ENCODE assay signal across 9 cellular contexts in the genomic region with DNA sequence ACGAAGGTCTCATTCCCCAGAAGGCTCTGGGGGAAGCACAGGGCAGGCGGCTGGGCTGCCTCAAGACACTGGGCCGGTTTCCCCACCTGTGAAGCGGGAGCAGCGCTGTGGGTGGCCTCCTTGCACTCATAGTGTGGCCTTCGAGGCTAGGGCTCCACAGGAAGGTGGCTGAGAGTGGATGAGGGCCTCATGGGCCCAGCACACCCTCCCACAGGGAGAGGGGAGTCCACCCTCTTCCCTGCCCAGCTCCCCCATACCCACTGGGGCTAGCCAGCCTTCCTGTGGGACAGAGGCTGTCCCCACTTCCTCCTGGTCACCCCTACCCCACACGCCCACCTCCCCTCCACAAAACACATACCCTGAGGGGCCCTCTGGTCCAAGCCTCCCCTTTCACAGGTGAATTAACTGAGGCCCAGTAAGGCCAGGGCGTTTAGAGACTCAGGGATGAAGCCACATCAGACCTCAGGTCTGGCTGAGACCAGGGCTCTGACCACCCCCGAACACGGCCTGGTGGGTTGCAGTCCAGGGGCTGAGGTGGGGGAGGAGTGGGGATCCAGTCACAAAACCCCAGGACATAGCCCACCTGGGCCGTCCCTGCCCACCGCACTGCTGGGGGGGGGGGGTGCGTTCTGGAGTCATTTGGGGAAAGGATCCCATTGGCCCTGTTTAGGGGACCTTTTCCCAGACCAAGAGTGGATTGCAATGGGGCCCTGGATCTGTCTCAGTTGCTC. TPM values are rescaled to one million over a fixed set of nuclear protein-coding genes. Genes with fewer than 3 reads are reported as not detected.
DNase-seq lines count a peak whose midpoint lies in the region; ATAC-seq and TF ChIP-seq lines count a peak whose summit lies in the region.
"Had no signal": no experiment of that assay in that cellular context is flagged by ENCODE, and none has a peak within 500 bp of the region (broad histone marks: within the 10 kb centered on the region; RNA-seq: fewer than 3 reads in every experiment).

No MANE protein-coding gene starts in this region.

- no peak for TF ChIP-seq CTCF in C4-2B (conservative IDR thresholded peaks at IDR 0.05)
- TF ChIP-seq CTCF in osteoblast (IDR thresholded peaks at IDR 0.05; ENCODE audit: extremely low read depth, low read depth, low read length): no peak

- peak overlapping the region; percentile 73 for H2AFZ ChIP-seq in osteoblast (ENCODE audit: low read length)

- peaks cover 58% of the 10 kb centered on the region for H3K79me2 ChIP-seq in osteoblast (ENCODE audit: insufficient read depth, low read length)

- peaks cover 2% of the 10 kb centered on the region for H3K9me3 ChIP-seq in osteoblast (ENCODE audit: low read depth, low read length)
- no peaks in the 10 kb centered on the region for H3K9me3 ChIP-seq in SJCRH30 (replicated peaks)

- H3K27me3 ChIP-seq in osteoblast (ENCODE audit: insufficient read depth, low read length) (no peaks in the 10 kb centered on the region), SJCRH30 (peaks cover 4% of the 10 kb centered on the region; the same call in 1 of the 2 replicates)

- H3K4me3 ChIP-seq in osteoblast (ENCODE audit: insufficient read depth, low read length): peak overlapping the region; percentile 88
- H3K4me3 ChIP-seq in SJCRH30: no peak overlapping the region

- peaks cover 28% of the 10 kb centered on the region for H4K20me1 ChIP-seq in osteoblast (ENCODE audit: insufficient read depth, low read length)

- H3K27ac ChIP-seq in C4-2B (peak overlapping the region; percentile 55; the same call in 1 of the 2 replicates), epithelial cell of prostate (peak overlapping the region; percentile 32), osteoblast (ENCODE audit: low read depth, low read length) (peak overlapping the region; percentile 77), SJCRH30 (no peak overlapping the region)

- H3K4me1 ChIP-seq in osteoblast (ENCODE audit: insufficient read depth, low read length) (peaks cover 51% of the 10 kb centered on the region), SJCRH30 (peaks cover 15% of the 10 kb centered on the region)

- DNase-seq in HuH-7.5 (ENCODE audit: low spot score) (peak; percentile 39), epithelial cell of prostate (ENCODE audit: low read depth, low spot score) (no peak), osteoblast (ENCODE audit: insufficient read length, low spot score, missing footprints) (peak; percentile 93), SJCRH30 (no peak)

- H3K4me2 ChIP-seq in osteoblast (ENCODE audit: insufficient read depth, low read length): peak overlapping the region; percentile 86

- H3K36me3 ChIP-seq in osteoblast (ENCODE audit: insufficient read depth, low read length) (peaks cover 28% of the 10 kb centered on the region), SJCRH30 (no peaks in the 10 kb centered on the region)

- no peak for ATAC-seq in GM18498 (IDR thresholded peaks at IDR 0.05; ENCODE audit: unreplicated experiment)
- no peak for ATAC-seq in HG02571 (IDR thresholded peaks at IDR 0.05; ENCODE audit: unreplicated experiment)
- ATAC-seq in GM19328 (IDR thresholded peaks at IDR 0.05; ENCODE audit: unreplicated experiment): no peak
- ATAC-seq: HCT116 had no signal

RNA-seq across cellular contexts. Expression of gene ANPEP, which starts 1.1 kb away (rescaled TPM):
- total RNA-seq in osteoblast: 87.9 and 98.7 TPM in 2 replicates
- 0.28 and 0.77 TPM in 2 replicates for total RNA-seq in SJCRH30 (2014; rRNA removed; shearing (Covaris generic))

RNA-seq across cellular contexts. Expression of gene MESP2, which starts 37.4 kb away (rescaled TPM):
- 0.72 and 1.5 TPM in 2 replicates for total RNA-seq in osteoblast
- total RNA-seq in SJCRH30 (2014; rRNA removed; shearing (Covaris generic)): not detected in 2 replicates

Comparison
In these comparisons a context has a peak if more than half of its experiments do, and no peak if none do; other contexts are left out.
1. DNase-seq: peak in HuH-7.5 (single experiment) and osteoblast (single experiment); none in epithelial cell of prostate (single experiment) and SJCRH30 (0 of 2).
2. RNA of gene ANPEP, which starts 1.1 kb away (total RNA-seq): 87.9 to 98.7 TPM in osteoblast; 0.28 to 0.77 TPM in SJCRH30; every median in the first group is over 10 times any median in the second.